Comparison of ENCODE assay signal across 8 cellular contexts in the genomic region with DNA sequence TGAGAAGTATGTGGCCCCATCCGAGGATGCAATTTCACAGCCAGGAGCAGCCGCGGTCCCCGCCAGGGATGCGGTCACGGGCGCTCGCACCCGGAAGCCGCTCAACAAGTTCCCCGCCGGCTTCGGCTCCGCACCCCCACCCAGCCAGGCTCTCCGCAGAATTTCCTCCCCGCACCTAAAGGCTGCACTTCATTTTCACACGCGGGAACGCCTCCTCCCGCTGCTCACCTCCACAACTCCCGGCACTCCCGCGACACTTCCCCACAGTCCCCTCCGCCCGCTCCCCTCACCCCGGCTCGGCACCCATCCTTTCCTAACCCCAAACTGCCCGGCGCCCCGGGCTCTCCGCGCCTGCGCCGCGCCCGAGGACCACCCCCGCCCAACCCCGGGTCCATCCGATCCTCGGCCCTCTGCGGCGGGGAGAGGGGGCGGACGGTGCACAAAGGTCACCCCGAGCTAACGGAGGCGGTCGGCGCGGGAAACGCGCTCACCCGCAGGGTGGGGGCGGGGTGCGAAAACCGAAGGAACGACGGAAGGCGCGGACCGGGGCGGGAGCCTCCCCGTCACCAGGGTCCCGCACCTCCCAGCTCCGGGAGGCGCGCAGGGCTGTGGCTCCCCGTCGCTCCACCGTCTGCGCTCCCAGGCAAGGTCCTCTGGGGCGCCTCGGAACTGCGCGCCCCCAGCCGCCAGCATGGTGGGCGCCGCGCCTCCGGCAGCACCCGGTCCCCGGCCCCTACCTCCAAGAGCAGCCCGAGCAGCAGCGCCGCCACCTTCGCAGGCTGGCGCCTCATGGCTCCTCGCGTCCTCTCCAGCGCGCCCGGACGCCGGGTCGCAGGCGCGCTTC. TPM values are rescaled to one million over a fixed set of nuclear protein-coding genes. Genes with fewer than 3 reads are reported as not detected.
DNase-seq lines count a peak whose midpoint lies in the region; ATAC-seq and TF ChIP-seq lines count a peak whose summit lies in the region.

No MANE protein-coding gene starts in this region.

- peak; percentile 16 for ATAC-seq in GM19351 (IDR thresholded peaks at IDR 0.05; ENCODE audit: unreplicated experiment)
- ATAC-seq in HG03442 (IDR thresholded peaks at IDR 0.05; ENCODE audit: unreplicated experiment), result peak; percentile 14
- ATAC-seq in foreskin keratinocyte, result peak; percentile 51

- H4K20me1 ChIP-seq in osteoblast (ENCODE audit: insufficient read depth, low read length), result peaks cover 18% of the 10 kb centered on the region

- peaks cover 2% of the 10 kb centered on the region for H3K36me3 ChIP-seq in osteoblast (ENCODE audit: insufficient read depth, low read length)
- no peaks in the 10 kb centered on the region for H3K36me3 ChIP-seq in urinary bladder (ENCODE audit: insufficient read depth)

- peaks cover 48% of the 10 kb centered on the region for H3K79me2 ChIP-seq in osteoblast (ENCODE audit: insufficient read depth, low read length)

- H2AFZ ChIP-seq in osteoblast (ENCODE audit: low read length), result peak overlapping the region; percentile 60

- DNase-seq in CD1c-positive myeloid dendritic cell (ENCODE audit: extremely low spot score), result peak; percentile 83
- DNase-seq in RPMI7951 (ENCODE audit: low read depth), result peak; percentile 56
- DNase-seq in activated gamma-delta T cell (lab: John Stamatoyannopoulos, UW), result peak; percentile 65
- DNase-seq in foreskin keratinocyte, result peak in 1 of 2 donors; percentile 33
- peak; percentile 94 for DNase-seq in osteoblast (ENCODE audit: insufficient read length, low spot score, missing footprints)

- H3K27me3 ChIP-seq in foreskin keratinocyte (no peaks in the 10 kb centered on the region), osteoblast (ENCODE audit: insufficient read depth, low read length) (no peaks in the 10 kb centered on the region)

- TF ChIP-seq CTCF in foreskin keratinocyte (conservative IDR thresholded peaks at IDR 0.05) (peak; percentile 17), osteoblast (IDR thresholded peaks at IDR 0.05; ENCODE audit: extremely low read depth, low read depth, low read length) (no peak)

- H3K27ac ChIP-seq in foreskin keratinocyte (peak overlapping the region; percentile 79), osteoblast (ENCODE audit: low read depth, low read length) (peak overlapping the region; percentile 82), urinary bladder (ENCODE audit: low read depth) (peak overlapping the region; percentile 74)

- H3K4me3 ChIP-seq in osteoblast (ENCODE audit: insufficient read depth, low read length) (peak overlapping the region; percentile 86), urinary bladder (ENCODE audit: low read depth, low read length) (peak overlapping the region; percentile 91)

- H3K4me1 ChIP-seq in foreskin keratinocyte, result peaks cover 19% of the 10 kb centered on the region
- peaks cover 30% of the 10 kb centered on the region for H3K4me1 ChIP-seq in osteoblast (ENCODE audit: insufficient read depth, low read length)
- H3K4me1 ChIP-seq in urinary bladder (ENCODE audit: insufficient read depth), result no peaks in the 10 kb centered on the region

- H3K9me3 ChIP-seq in osteoblast (ENCODE audit: low read depth, low read length), result no peaks in the 10 kb centered on the region

- peak overlapping the region; percentile 91 for H3K4me2 ChIP-seq in osteoblast (ENCODE audit: insufficient read depth, low read length)

- under 1% methylated on average over 89 of the region's 97 CpGs for WGBS in urinary bladder

RNA-seq across cellular contexts. Expression of a gene that starts 0.5 kb away (rescaled TPM):
- 89.0 and 89.6 TPM in 2 replicates for total RNA-seq in RPMI7951 (2014; rRNA removed; shearing (Covaris generic))
- total RNA-seq in foreskin keratinocyte (88.1 and 94.1 TPM in 2 replicates), osteoblast (74.6 TPM in 2 replicates), urinary bladder (34.1 TPM)
- polyA plus RNA-seq in foreskin keratinocyte (53.3 and 64.8 TPM in 2 replicates), urinary bladder (26.8 TPM)
